Comparison of ENCODE assay signal across 25 cellular contexts in the genomic region with DNA sequence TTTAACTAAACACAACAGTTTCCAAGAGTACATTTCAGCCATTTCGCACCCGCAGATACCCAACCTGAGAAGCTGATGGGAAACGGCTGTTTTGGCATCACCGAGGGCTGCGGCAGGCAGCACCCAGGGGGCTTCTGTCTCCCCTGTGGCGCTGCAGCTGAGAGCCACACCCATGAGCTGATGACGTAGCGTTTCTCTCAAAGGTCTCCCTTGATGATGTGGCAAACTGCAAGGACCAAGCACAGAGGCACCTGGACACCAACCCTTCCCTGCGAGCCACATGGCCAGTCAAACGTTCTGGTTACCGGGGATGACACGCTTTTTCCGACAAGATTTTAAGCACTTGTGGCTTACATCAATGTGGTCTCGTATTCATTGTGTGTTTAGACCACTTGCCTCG.
"Had no signal": no experiment of that assay in that cellular context is flagged by ENCODE, and none has a peak within 500 bp of the region (broad histone marks: within the 10 kb centered on the region; RNA-seq: fewer than 3 reads in every experiment).

No MANE protein-coding gene starts in this region.

- H3K9me3 ChIP-seq: breast epithelium had no signal

- H3K4me1 ChIP-seq: breast epithelium had no signal

- H3K36me3 ChIP-seq: breast epithelium had no signal

- H3K4me3 ChIP-seq: breast epithelium, SK-N-MC had no signal

- ATAC-seq: activated CD8-positive, alpha-beta T cell treated with anti-CD3 and anti-CD28 coated beads for 36 hours; activated T-cell treated with anti-CD3 and anti-CD28 coated beads, Interleukin-2, amount 50 U/mL, for 72 hours had no signal

- DNase-seq: activated CD4-positive, alpha-beta T cell treated with anti-CD3 and anti-CD28 coated beads, Interleukin-2, amount 50 U/mL, for 1 hour; activated CD4-positive, CD25-positive, alpha-beta regulatory T cell; activated CD8-positive, alpha-beta memory T cell treated with anti-CD3 and anti-CD28 coated beads, Interleukin-2, amount 50 U/mL, for 4 hours; activated CD8-positive, alpha-beta T cell treated with anti-CD3 and anti-CD28 coated beads for 36 hours; activated gamma-delta T cell treated with Interleukin-2 at 50 U/mL for 16 hours; activated naive CD4-positive, alpha-beta T cell treated with anti-CD3 and anti-CD28 coated beads, Interleukin-2, amount 10 ng/mL, durations not matched to agents 7 days and 5 days; activated naive CD8-positive, alpha-beta T cell treated with anti-CD3 and anti-CD28 coated beads for 36 hours; activated T-cell treated with anti-CD3 and anti-CD28 coated beads, Interleukin-2, amount 50 U/mL, for 72 hours; caudate nucleus; MV-4-11; NCI-H1092 treated with DMSO at 0.1 percent for 48 hours; NCI-H1417 treated with DMSO at 0.1 percent for 48 hours; NCI-H187; NCI-H2081; NCI-H2171; NCI-H2227 treated with DMSO at 0.1 percent for 48 hours; NCI-H446 treated with DMSO at 0.1 percent for 48 hours; NCI-H524 treated with DMSO at 0.1 percent for 48 hours; NCI-H82; SIG-M5; T-helper 1 cell had no signal

- H3K27ac ChIP-seq: breast epithelium, KMS-11, SK-N-MC, VCaP had no signal
